In the genomic region with DNA sequence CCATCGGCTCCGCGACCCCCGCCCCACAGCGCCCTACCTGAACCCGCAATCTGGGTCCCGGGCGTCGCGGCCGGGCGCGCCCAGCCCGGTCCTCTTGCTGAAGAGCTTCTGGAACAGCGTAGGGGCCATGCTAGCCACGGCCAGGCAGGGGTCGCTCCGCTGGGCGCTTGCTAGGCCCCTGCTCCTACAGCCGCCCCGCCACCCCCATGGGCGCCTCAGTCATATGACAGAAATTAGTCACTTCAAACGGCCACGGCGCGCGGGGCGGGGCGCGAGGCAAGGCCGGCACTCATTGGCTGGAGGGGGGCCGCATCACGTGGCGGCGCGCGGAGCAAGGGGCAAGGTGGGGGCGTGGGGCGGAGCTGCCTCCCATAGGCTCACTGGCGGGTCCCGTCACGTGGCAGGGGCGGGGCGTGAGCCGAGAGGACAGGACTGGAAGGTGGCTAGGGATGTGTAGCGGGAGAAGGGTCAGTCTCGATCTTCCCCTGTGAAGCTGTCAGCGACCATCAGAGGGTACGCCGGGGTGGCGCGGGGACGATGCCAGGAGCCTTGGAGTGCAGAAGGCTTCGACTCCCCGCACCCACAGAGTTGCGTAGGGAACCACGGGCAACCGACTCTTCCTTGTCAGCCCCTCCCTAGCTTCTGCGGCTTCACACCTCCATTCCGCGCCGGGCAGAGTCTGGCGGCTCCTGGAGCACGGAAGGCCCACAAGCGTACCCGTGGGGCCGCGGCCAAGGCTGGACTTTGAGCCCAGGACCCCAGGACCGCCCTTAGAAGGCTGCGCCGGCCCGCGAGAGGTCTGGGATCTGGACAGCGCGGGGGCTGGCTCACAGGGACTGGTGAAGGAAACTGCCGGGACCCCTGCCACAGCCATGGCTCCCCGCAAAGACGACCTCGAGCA, we compare ENCODE assay signal across 8 cellular contexts. TPM values are rescaled to one million over a fixed set of nuclear protein-coding genes. Genes with fewer than 3 reads are reported as not detected.
DNase-seq lines count a peak whose midpoint lies in the region; ATAC-seq, FAIRE-seq and TF ChIP-seq lines count a peak whose summit lies in the region.

TSS of gene FNIP1 (minus strand) at position 225 of the 901 bp plus-strand sequence. CDS start at position 129, 96 bp downstream.

- TF ChIP-seq CTCF in AG04449 (IDR thresholded peaks at IDR 0.05; ENCODE audit: insufficient read depth, low read length, missing control alignments): peak; percentile 4
- no peak for TF ChIP-seq CTCF in WI38 (IDR thresholded peaks at IDR 0.05; ENCODE audit: low read depth, low read length)
- TF ChIP-seq CTCF in bronchial epithelial cell (IDR thresholded peaks at IDR 0.05; ENCODE audit: insufficient read depth, low read length, severe bottlenecking): no peak

- CTCF ChIA-PET in AG04449 (lab: Yijun Ruan, JAX): interaction anchor here (1.0 to 2.0 kb wide), 3 partner anchors 10 to 266 kb away, joined by 3 to 11 read pairs (median 3); no protein-coding TSS in a partner anchor

- ATAC-seq in GM18907 (IDR thresholded peaks at IDR 0.05; ENCODE audit: unreplicated experiment): peak; percentile 94
- ATAC-seq in HG03159 (IDR thresholded peaks at IDR 0.05; ENCODE audit: unreplicated experiment): peak; percentile 92

- DNase-seq in AG04449 (ENCODE audit: low read depth, low spot score) (peak; percentile 68), NCI-H2227 treated with DMSO at 0.1 percent for 48 hours (lab: John Stamatoyannopoulos, UW) (peak; percentile 92), bronchial epithelial cell (ENCODE audit: low read depth) (peak; percentile 84), iPS-NIHi7 (ENCODE audit: extremely low spot score) (peak; percentile 100), smooth muscle cell of the brain vasculature (ENCODE audit: low read depth, low spot score) (peak; percentile 96)

- POLR2A ChIA-PET in AG04449 (lab: Yijun Ruan, JAX): interaction anchor here (0.6 to 1.3 kb wide), 6 partner anchors 8 to 182 kb away, joined by 3 to 4 read pairs (median 3); no protein-coding TSS in a partner anchor

- H3K36me3 ChIP-seq in bronchial epithelial cell (ENCODE audit: control insufficient read depth, insufficient read depth, low read length): no peaks in the 10 kb centered on the region

- no peak for FAIRE-seq in bronchial epithelial cell (lab: Jason Lieb, UNC)

- H3K27me3 ChIP-seq in bronchial epithelial cell (ENCODE audit: control insufficient read depth, insufficient read depth, low read length): no peaks in the 10 kb centered on the region

- H3K4me3 ChIP-seq in AG04449 (ENCODE audit: low read depth, low read length): peak within 1 kb of the TSS; percentile 84
- H3K4me3 ChIP-seq in WI38 (ENCODE audit: low read depth, low read length): peak within 1 kb of the TSS; percentile 95
- H3K4me3 ChIP-seq in bronchial epithelial cell (ENCODE audit: low read depth, low read length): peak within 1 kb of the TSS; percentile 98

RNA-seq across cellular contexts. Expression of gene FNIP1, which starts in this region (rescaled TPM):
- total RNA-seq in bronchial epithelial cell: 36.7 and 45.0 TPM in 2 replicates

Comparison
In these comparisons a context has a peak if more than half of its experiments do, and no peak if none do; other contexts are left out.
1. Peak in every context shown above with its lines: DNase-seq, ATAC-seq and H3K4me3 ChIP-seq.